In genomic region chr3:188458761-188459160, GRCh38 we compare ENCODE assay signal across 23 cellular contexts.
DNase-seq lines count a peak whose midpoint lies in the region; ATAC-seq and TF ChIP-seq lines count a peak whose summit lies in the region.
"Had no signal": no experiment of that assay in that cellular context is flagged by ENCODE, and none has a peak within 500 bp of the region (broad histone marks: within the 10 kb centered on the region; RNA-seq: fewer than 3 reads in every experiment).

No MANE protein-coding gene starts in this region.

- peak overlapping the region; percentile 33; the same call in 1 of the 2 replicates for H3K27ac ChIP-seq in SK-N-MC
- H3K27ac ChIP-seq: BLaER1 had no signal

- H3K27ac Mint-ChIP-seq in chondrocyte (ENCODE audit: unreplicated experiment) (peak overlapping the region; percentile 46), memory B cell (peak overlapping the region; percentile 18)
- no peak overlapping the region for H3K27ac Mint-ChIP-seq in activated T-helper 1 cell treated with anti-CD3 and anti-CD28 coated beads, Interleukin-12 subunit alpha, Interleukin-12 subunit beta, Interleukin-2, Interleukin-4 antibody, amounts not matched to agents 30 ng/mL and 10 ng/mL and 1 ng/mL, durations not matched to agents 14 hours and 24 hours and 36 hours
- H3K27ac Mint-ChIP-seq: CD4-positive, CD25-positive, alpha-beta regulatory T cell had no signal

- H3K9me3 Mint-ChIP-seq in chondrocyte (ENCODE audit: low read depth) (no peaks in the 10 kb centered on the region), memory B cell (peaks cover 2% of the 10 kb centered on the region)
- no peaks in the 10 kb centered on the region for H3K9me3 Mint-ChIP-seq in activated T-helper 1 cell treated with anti-CD3 and anti-CD28 coated beads, Interleukin-12 subunit alpha, Interleukin-12 subunit beta, Interleukin-2, Interleukin-4 antibody, amounts not matched to agents 30 ng/mL and 10 ng/mL and 1 ng/mL, durations not matched to agents 14 hours and 24 hours and 36 hours
- H3K9me3 Mint-ChIP-seq: CD4-positive, CD25-positive, alpha-beta regulatory T cell had no signal

- H3K27me3 Mint-ChIP-seq in chondrocyte (ENCODE audit: low read depth) (no peaks in the 10 kb centered on the region), memory B cell (no peaks in the 10 kb centered on the region)
- peaks cover 2% of the 10 kb centered on the region for H3K27me3 Mint-ChIP-seq in activated T-helper 1 cell treated with anti-CD3 and anti-CD28 coated beads, Interleukin-12 subunit alpha, Interleukin-12 subunit beta, Interleukin-2, Interleukin-4 antibody, amounts not matched to agents 30 ng/mL and 10 ng/mL and 1 ng/mL, durations not matched to agents 14 hours and 24 hours and 36 hours (ENCODE audit: insufficient read depth)
- H3K27me3 Mint-ChIP-seq: CD4-positive, CD25-positive, alpha-beta regulatory T cell had no signal

- no peaks in the 10 kb centered on the region for H3K9me3 ChIP-seq in SK-N-MC (ENCODE audit: low read depth, low read length)
- H3K9me3 ChIP-seq: BLaER1 had no signal

- no peak for TF ChIP-seq CTCF in AG10803 (conservative IDR thresholded peaks at IDR 0.05; ENCODE audit: low read length)
- no peak for TF ChIP-seq CTCF in chondrocyte (IDR thresholded peaks at IDR 0.05)

- no peaks in the 10 kb centered on the region for H3K36me3 Mint-ChIP-seq in chondrocyte (ENCODE audit: low read depth)
- peaks cover 14% of the 10 kb centered on the region for H3K36me3 Mint-ChIP-seq in memory B cell
- peaks cover 3% of the 10 kb centered on the region for H3K36me3 Mint-ChIP-seq in activated T-helper 1 cell treated with anti-CD3 and anti-CD28 coated beads, Interleukin-12 subunit alpha, Interleukin-12 subunit beta, Interleukin-2, Interleukin-4 antibody, amounts not matched to agents 30 ng/mL and 10 ng/mL and 1 ng/mL, durations not matched to agents 14 hours and 24 hours and 36 hours (ENCODE audit: low read depth)

- intact Hi-C loops in activated T-helper 1 cell treated with anti-CD3 and anti-CD28 coated beads, Interleukin-12 subunit alpha, Interleukin-12 subunit beta, Interleukin-2, Interleukin-4 antibody, amounts not matched to agents 30 ng/mL and 10 ng/mL and 1 ng/mL, durations not matched to agents 14 hours and 24 hours and 36 hours (cut with micrococcal nuclease), result loop anchor here (5.0 kb wide), 1 partner anchor 41 kb away; no protein-coding TSS in a partner anchor

- H3K36me3 ChIP-seq in SK-N-MC (ENCODE audit: insufficient read depth, low read length), result no peaks in the 10 kb centered on the region
- H3K36me3 ChIP-seq: BLaER1 had no signal

- DNase-seq in AG10803 (ENCODE audit: low read depth) (peak; percentile 63), SK-N-MC (ENCODE audit: low read depth, low spot score) (no peak), chondrocyte (ENCODE audit: low spot score) (no peak), memory B cell (ENCODE audit: low spot score in 2 of 2) (no peak), NCI-H2029 (lab: John Stamatoyannopoulos, UW) (no peak), HT-29 (ENCODE audit: low spot score) (no peak), T-helper 9 cell (no peak)
- DNase-seq in activated T-helper 1 cell treated with anti-CD3 and anti-CD28 coated beads, Interleukin-12 subunit alpha, Interleukin-12 subunit beta, Interleukin-2, Interleukin-4 antibody, amounts not matched to agents 30 ng/mL and 10 ng/mL and 1 ng/mL, durations not matched to agents 14 hours and 24 hours and 36 hours (ENCODE audit: low spot score), result no peak
- DNase-seq: 8988T; ACHN; CD4-positive, CD25-positive, alpha-beta regulatory T cell; Kasumi-1; MM.1S; NCI-H1417; NCI-H1694; NCI-H2081; NCI-H2227 treated with DMSO at 0.1 percent for 48 hours; NCI-H526 treated with DMSO at 0.1 percent for 48 hours; Right ventricle myocardium superior; RPMI8226 had no signal

- no peak for ATAC-seq in memory B cell (ENCODE audit: low read depth)
- ATAC-seq: GM12878, K562 had no signal

- H3K4me1 Mint-ChIP-seq in chondrocyte (ENCODE audit: low read depth), result peaks cover 22% of the 10 kb centered on the region
- H3K4me1 Mint-ChIP-seq in memory B cell, result peaks cover 10% of the 10 kb centered on the region
- peaks cover 4% of the 10 kb centered on the region for H3K4me1 Mint-ChIP-seq in activated T-helper 1 cell treated with anti-CD3 and anti-CD28 coated beads, Interleukin-12 subunit alpha, Interleukin-12 subunit beta, Interleukin-2, Interleukin-4 antibody, amounts not matched to agents 30 ng/mL and 10 ng/mL and 1 ng/mL, durations not matched to agents 14 hours and 24 hours and 36 hours (ENCODE audit: low read depth)

- no peak overlapping the region for H3K9ac ChIP-seq in SK-N-MC (ENCODE audit: insufficient read length)
- H3K9ac ChIP-seq: BLaER1 had no signal

- no peak overlapping the region for H3K4me3 ChIP-seq in AG10803 (ENCODE audit: low read length)
- H3K4me3 ChIP-seq in SK-N-MC, result no peak overlapping the region
- H3K4me3 ChIP-seq: BLaER1, GM12878, K562 had no signal

- H3K4me3 Mint-ChIP-seq in chondrocyte (ENCODE audit: unreplicated experiment) (no peak overlapping the region), memory B cell (no peak overlapping the region)
- H3K4me3 Mint-ChIP-seq in activated T-helper 1 cell treated with anti-CD3 and anti-CD28 coated beads, Interleukin-12 subunit alpha, Interleukin-12 subunit beta, Interleukin-2, Interleukin-4 antibody, amounts not matched to agents 30 ng/mL and 10 ng/mL and 1 ng/mL, durations not matched to agents 14 hours and 24 hours and 36 hours, result no peak overlapping the region
- H3K4me3 Mint-ChIP-seq: CD4-positive, CD25-positive, alpha-beta regulatory T cell had no signal
